Comparison of ENCODE assay signal across 20 cellular contexts in the genomic region with DNA sequence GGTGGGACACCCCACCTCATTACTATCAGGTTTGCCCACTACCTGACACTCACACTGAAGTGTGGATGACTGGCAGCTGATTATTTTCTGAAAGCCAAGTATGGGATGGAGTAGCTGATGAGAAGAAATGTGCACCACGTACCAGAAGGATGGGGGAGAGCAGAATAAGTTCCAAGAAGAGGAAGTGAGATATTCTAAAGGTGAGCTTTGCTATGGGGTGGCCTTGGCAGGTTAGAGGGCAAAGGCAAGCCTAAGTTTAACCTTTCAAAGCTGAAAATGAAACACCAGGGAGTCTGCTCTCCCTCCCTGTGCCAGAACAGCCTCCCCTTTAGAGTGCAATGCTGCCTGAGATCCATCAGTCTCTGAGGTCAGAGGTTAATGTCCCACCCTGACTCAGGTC.
DNase-seq lines count a peak whose midpoint lies in the region; ATAC-seq and TF ChIP-seq lines count a peak whose summit lies in the region.
"Had no signal": no experiment of that assay in that cellular context is flagged by ENCODE, and none has a peak within 500 bp of the region (broad histone marks: within the 10 kb centered on the region; RNA-seq: fewer than 3 reads in every experiment).

No MANE protein-coding gene starts in this region.

- no peak for TF ChIP-seq CTCF in nephron progenitor cell (IDR thresholded peaks at IDR 0.05)

- peaks cover 56% of the 10 kb centered on the region for H3K4me1 Mint-ChIP-seq in nephron progenitor cell
- H3K4me1 Mint-ChIP-seq: stimulated activated memory B cell treated with anti-CD40 and anti-IgM and Interleukin-4, amounts not matched to agents 10 μg/mL and 1 μg/mL and 100 μg/mL, for 72 hours had no signal

- ATAC-seq in GM19035 (IDR thresholded peaks at IDR 0.05; ENCODE audit: unreplicated experiment): peak; percentile 61
- peak; percentile 84 for ATAC-seq in GM21576 (IDR thresholded peaks at IDR 0.05; ENCODE audit: unreplicated experiment)
- ATAC-seq in HG03159 (IDR thresholded peaks at IDR 0.05; ENCODE audit: unreplicated experiment): peak; percentile 79
- ATAC-seq in GM19455 (IDR thresholded peaks at IDR 0.05; ENCODE audit: unreplicated experiment): no peak
- ATAC-seq: gastrocnemius medialis; sciatic nerve; stimulated activated memory B cell treated with anti-CD40 and anti-IgM and Interleukin-4, amounts not matched to agents 10 μg/mL and 1 μg/mL and 100 μg/mL, for 72 hours had no signal

- no peak for DNase-seq in nephron progenitor cell
- no peak for DNase-seq in NCI-H1092 (lab: John Stamatoyannopoulos, UW)
- DNase-seq in cerebellar nuclear complex (lab: John Stamatoyannopoulos, UW): no peak
- DNase-seq: activated naive CD4-positive, alpha-beta T cell treated with Interleukin-2 at 50 U/mL for 16 hours; caudate nucleus; DMS79 treated with DMSO at 0.1 percent for 48 hours; gastrocnemius medialis; H7; kidney glomerular epithelial cell; NCI-H1436 treated with DMSO at 0.1 percent for 48 hours; NCI-H82; ovary; SJCRH30; thyroid gland had no signal

- peak overlapping the region; percentile 33 for H3K27ac Mint-ChIP-seq in nephron progenitor cell
- H3K27ac Mint-ChIP-seq: stimulated activated memory B cell treated with anti-CD40 and anti-IgM and Interleukin-4, amounts not matched to agents 10 μg/mL and 1 μg/mL and 100 μg/mL, for 72 hours had no signal

- H3K36me3 Mint-ChIP-seq in nephron progenitor cell (ENCODE audit: low read depth): peaks cover 12% of the 10 kb centered on the region
- H3K36me3 Mint-ChIP-seq: stimulated activated memory B cell treated with anti-CD40 and anti-IgM and Interleukin-4, amounts not matched to agents 10 μg/mL and 1 μg/mL and 100 μg/mL, for 72 hours had no signal

- H3K4me3 Mint-ChIP-seq in nephron progenitor cell: no peak overlapping the region
- H3K4me3 Mint-ChIP-seq: stimulated activated memory B cell treated with anti-CD40 and anti-IgM and Interleukin-4, amounts not matched to agents 10 μg/mL and 1 μg/mL and 100 μg/mL, for 72 hours had no signal

- H3K9me3 Mint-ChIP-seq in nephron progenitor cell: peaks cover 24% of the 10 kb centered on the region
- H3K9me3 Mint-ChIP-seq: stimulated activated memory B cell treated with anti-CD40 and anti-IgM and Interleukin-4, amounts not matched to agents 10 μg/mL and 1 μg/mL and 100 μg/mL, for 72 hours had no signal

- H3K27me3 Mint-ChIP-seq in nephron progenitor cell (ENCODE audit: low read depth, poor library complexity): no peaks in the 10 kb centered on the region
